Comparison of ENCODE assay signal across 9 cellular contexts in the genomic region with DNA sequence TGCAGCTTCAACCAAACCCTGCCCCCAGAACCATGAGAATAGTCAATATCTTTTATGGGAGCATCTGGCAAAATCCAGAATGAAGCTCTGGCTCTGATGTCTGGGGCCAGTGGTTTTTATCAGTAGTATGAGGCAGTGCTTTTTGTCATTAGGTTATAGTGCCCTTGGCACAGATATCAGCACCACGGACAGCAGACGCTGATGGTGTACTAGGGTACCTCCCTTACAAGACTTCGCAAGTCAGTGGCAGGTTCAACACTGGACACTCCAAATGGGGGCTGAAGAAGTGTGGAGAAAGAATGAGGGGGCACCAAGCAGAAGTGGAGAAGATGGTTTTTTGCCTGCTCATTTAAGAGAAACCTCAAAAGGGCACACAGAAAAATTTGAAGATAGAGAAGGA.
DNase-seq lines count a peak whose midpoint lies in the region; ATAC-seq, FAIRE-seq and TF ChIP-seq lines count a peak whose summit lies in the region.
"Had no signal": no experiment of that assay in that cellular context is flagged by ENCODE, and none has a peak within 500 bp of the region (broad histone marks: within the 10 kb centered on the region; RNA-seq: fewer than 3 reads in every experiment).

No MANE protein-coding gene starts in this region.

- H3K36me3 ChIP-seq in esophagus muscularis mucosa: no peaks in the 10 kb centered on the region

- peak; percentile 14 for DNase-seq in activated CD4-positive, alpha-beta memory T cell treated with anti-CD3 and anti-CD28 coated beads for 36 hours
- DNase-seq in kidney tubule cell (ENCODE audit: low spot score): peak; percentile 53
- DNase-seq in esophagus muscularis mucosa (ENCODE audit: extremely low spot score): no peak
- DNase-seq in GM12891 (ENCODE audit: insufficient read length, low spot score): no peak
- no peak for DNase-seq in NCI-H1417 treated with DMSO at 0.1 percent for 48 hours (lab: John Stamatoyannopoulos, UW)

- no peaks in the 10 kb centered on the region for H3K4me1 Mint-ChIP-seq in activated CD4-positive, alpha-beta memory T cell treated with anti-CD3 and anti-CD28 coated beads for 36 hours (ENCODE audit: low read depth)

- WGBS in esophagus muscularis mucosa: 18% methylated on average over 3 of the region's 3 CpGs

- peak; percentile 79 for ATAC-seq in GM18502 (IDR thresholded peaks at IDR 0.05; ENCODE audit: poor library complexity, unreplicated experiment)
- ATAC-seq in HG03159 (IDR thresholded peaks at IDR 0.05; ENCODE audit: unreplicated experiment): peak; percentile 79
- no peak for ATAC-seq in GM18907 (IDR thresholded peaks at IDR 0.05; ENCODE audit: unreplicated experiment)

- CTCF ChIA-PET in activated CD4-positive, alpha-beta memory T cell treated with anti-CD3 and anti-CD28 coated beads for 36 hours (lab: Charles Lee): no interaction called here

- TF ChIP-seq POLR2A in esophagus muscularis mucosa (IDR thresholded peaks at IDR 0.05; ENCODE audit: low read depth) (no peak), GM12891 (IDR thresholded peaks at IDR 0.05; ENCODE audit: low read depth, low read length) (no peak)

- FAIRE-seq in GM12891 (lab: Jason Lieb, UNC): no peak

- no peak overlapping the region for H3K27ac Mint-ChIP-seq in activated CD4-positive, alpha-beta memory T cell treated with anti-CD3 and anti-CD28 coated beads for 36 hours
- H3K27ac Mint-ChIP-seq: dendritic cell treated with granulocyte-macrophage colony-stimulating factor and Interleukin-4, amounts not matched to agents 40 ng/mL and 50 ng/mL, for 4 days had no signal

- H3K9me3 ChIP-seq in esophagus muscularis mucosa: no peaks in the 10 kb centered on the region

- H3K4me3 Mint-ChIP-seq in activated CD4-positive, alpha-beta memory T cell treated with anti-CD3 and anti-CD28 coated beads for 36 hours: no peak overlapping the region
- H3K4me3 Mint-ChIP-seq: dendritic cell treated with granulocyte-macrophage colony-stimulating factor and Interleukin-4, amounts not matched to agents 40 ng/mL and 50 ng/mL, for 4 days had no signal

- no peak for TF ChIP-seq EP300 in esophagus muscularis mucosa (IDR thresholded peaks at IDR 0.05)

- no peaks in the 10 kb centered on the region for H3K36me3 Mint-ChIP-seq in activated CD4-positive, alpha-beta memory T cell treated with anti-CD3 and anti-CD28 coated beads for 36 hours

- no peaks in the 10 kb centered on the region for H3K9me3 Mint-ChIP-seq in activated CD4-positive, alpha-beta memory T cell treated with anti-CD3 and anti-CD28 coated beads for 36 hours
- H3K9me3 Mint-ChIP-seq: dendritic cell treated with granulocyte-macrophage colony-stimulating factor and Interleukin-4, amounts not matched to agents 40 ng/mL and 50 ng/mL, for 4 days had no signal

- H3K27me3 Mint-ChIP-seq in activated CD4-positive, alpha-beta memory T cell treated with anti-CD3 and anti-CD28 coated beads for 36 hours: no peaks in the 10 kb centered on the region
- H3K27me3 Mint-ChIP-seq: dendritic cell treated with granulocyte-macrophage colony-stimulating factor and Interleukin-4, amounts not matched to agents 40 ng/mL and 50 ng/mL, for 4 days had no signal

- intact Hi-C loops in activated CD4-positive, alpha-beta memory T cell treated with anti-CD3 and anti-CD28 coated beads for 36 hours (cut with micrococcal nuclease): no loop called here
- intact Hi-C loops in esophagus muscularis mucosa (cut with DNase I): no loop called here

- no peaks in the 10 kb centered on the region for H3K4me1 ChIP-seq in esophagus muscularis mucosa

- no peaks in the 10 kb centered on the region for H3K27me3 ChIP-seq in esophagus muscularis mucosa

- H3K4me3 ChIP-seq in esophagus muscularis mucosa: no peak overlapping the region

- POLR2A ChIA-PET in activated CD4-positive, alpha-beta memory T cell treated with anti-CD3 and anti-CD28 coated beads for 36 hours (lab: Charles Lee): no interaction called here

- no peak for TF ChIP-seq CTCF in esophagus muscularis mucosa (IDR thresholded peaks at IDR 0.05)

- no peak overlapping the region for H3K27ac ChIP-seq in esophagus muscularis mucosa (replicated peaks in 1 of 4)

TF ChIP-seq in GM12891, 5 proteins besides CTCF, POLR2A, EP300 and RAD21:
- TF ChIP-seq POLR2AphosphoS5 (IDR thresholded peaks at IDR 0.05; ENCODE audit: low read depth, low read length): no peak
- no peak for TF ChIP-seq POU2F2 (IDR thresholded peaks at IDR 0.05; ENCODE audit: low read depth, low read length)
- no peak for TF ChIP-seq SPI1 (IDR thresholded peaks at IDR 0.05; ENCODE audit: low read depth, low read length)
- TF ChIP-seq PAX5 (IDR thresholded peaks at IDR 0.05; ENCODE audit: insufficient read depth, low read length, severe bottlenecking): no peak
- TF ChIP-seq TAF1 (IDR thresholded peaks at IDR 0.05; ENCODE audit: low read depth, low read length): no peak
TF ChIP-seq in GM12891: peak in this region for 0.

Comparison
In these comparisons a context has a peak if more than half of its experiments do, and no peak if none do; other contexts are left out.
1. DNase-seq: peak in activated CD4-positive, alpha-beta memory T cell treated with anti-CD3 and anti-CD28 coated beads for 36 hours (single experiment) and kidney tubule cell (single experiment); none in esophagus muscularis mucosa (single experiment), GM12891 (single experiment) and NCI-H1417 treated with DMSO at 0.1 percent for 48 hours (single experiment).